ENCODE assay signal across 18 cellular contexts in genomic region chr5:151459680-151460079, GRCh38. TPM values are rescaled to one million over a fixed set of nuclear protein-coding genes. Genes with fewer than 3 reads are reported as not detected.
A peak's percentile ranks its signal among the peaks of the same experiment; 100 is the strongest.
DNase-seq lines count a peak whose midpoint lies in the region; FAIRE-seq and TF ChIP-seq lines count a peak whose summit lies in the region.
"Had no signal": no experiment of that assay in that cellular context is flagged by ENCODE, and none has a peak within 500 bp of the region (broad histone marks: within the 10 kb centered on the region; RNA-seq: fewer than 3 reads in every experiment).

No MANE protein-coding gene starts in this region.

- peaks cover 2% of the 10 kb centered on the region; the same call in 1 of the 2 replicates for H3K79me1 ChIP-seq in H1 (ENCODE audit: low read depth, low read length)
- H3K79me1 ChIP-seq in mesendoderm (ENCODE audit: low read length): no peaks in the 10 kb centered on the region

- no peak overlapping the region for H4K5ac ChIP-seq in H1 (ENCODE audit: insufficient read length, low read depth, low read length)
- H4K5ac ChIP-seq in mesendoderm (ENCODE audit: low read length): no peak overlapping the region

- no peak for TF ChIP-seq EP300 in H1 (IDR thresholded peaks at IDR 0.05; ENCODE audit: borderline replicate concordance in 1 of 2, low read depth in 2 of 2, low read length in 2 of 2)

- H2AK5ac ChIP-seq in H1 (ENCODE audit: low read depth, low read length) (no peak overlapping the region), mesendoderm (ENCODE audit: low read length) (no peak overlapping the region)

- H3K4me2 ChIP-seq in H1 (ENCODE audit: insufficient read depth in 1 of 2, low read depth in 2 of 2, low read length in 2 of 2) (no peak overlapping the region), mesendoderm (ENCODE audit: low read length) (no peak overlapping the region), MM.1S (ENCODE audit: low read depth, low read length) (no peak overlapping the region)
- H3K4me2 ChIP-seq: BLaER1 had no signal

- H3K18ac ChIP-seq in H1 (ENCODE audit: extremely low read depth, low read length) (no peak overlapping the region), mesendoderm (ENCODE audit: low read length) (no peak overlapping the region)

- no peak overlapping the region for H2BK20ac ChIP-seq in H1 (ENCODE audit: low read length)

- CTCF ChIA-PET in H1 (lab: Charles Lee; ENCODE audit: partially characterized antibody): interaction anchor here (0.7 to 10.9 kb wide), 27 partner anchors 10 to 281 kb away, joined by 3 to 136 read pairs (median 4); partner anchors contain the start of gene SLC36A1
- CTCF ChIA-PET in activated CD4-positive, alpha-beta T cell treated with anti-CD3 and anti-CD28 coated beads, Interleukin-2, amount 10 ng/mL, durations not matched to agents 7 days and 5 days (lab: Charles Lee): interaction anchor here (0.6 to 4.0 kb wide), 5 partner anchors 10 to 61 kb away, joined by 3 to 17 read pairs (median 6); partner anchors contain the start of gene SLC36A1

- H3K36me3 ChIP-seq in H1 (ENCODE audit: control insufficient read depth in 2 of 4, insufficient read depth in 4 of 4, low read length in 3 of 4): no peaks in the 10 kb centered on the region
- no peaks in the 10 kb centered on the region for H3K36me3 ChIP-seq in mesendoderm (ENCODE audit: control insufficient read depth, insufficient read depth, low read length)
- no peaks in the 10 kb centered on the region for H3K36me3 ChIP-seq in MM.1S (replicated peaks; ENCODE audit: insufficient read depth, low read length)
- H3K36me3 ChIP-seq: prostate gland had no signal

- H3K9me3 ChIP-seq in H1 (ENCODE audit: insufficient read depth in 2 of 2, low read depth in 1 of 2, low read length in 1 of 2): no peaks in the 10 kb centered on the region
- no peaks in the 10 kb centered on the region for H3K9me3 ChIP-seq in MM.1S (replicated peaks; ENCODE audit: insufficient read depth, low read length)
- H3K9me3 ChIP-seq: BLaER1, prostate gland had no signal

- H3K27me3 ChIP-seq in H1 (replicated peaks in 1 of 4; ENCODE audit: control insufficient read depth in 3 of 4, extremely low read depth in 1 of 4, insufficient read depth in 3 of 4, low read length in 3 of 4): no peaks in the 10 kb centered on the region
- H3K27me3 ChIP-seq in mesendoderm (ENCODE audit: insufficient read depth, low read length, poor library complexity): no peaks in the 10 kb centered on the region
- H3K27me3 ChIP-seq in MM.1S (replicated peaks; ENCODE audit: insufficient read depth, low read length): no peaks in the 10 kb centered on the region
- H3K27me3 ChIP-seq: BLaER1 had no signal

- H3K9me2 ChIP-seq in MM.1S (replicated peaks; ENCODE audit: insufficient read depth, low read length): no peaks in the 10 kb centered on the region

- TF ChIP-seq RAD21 in H1 (IDR thresholded peaks at IDR 0.05 in 1 of 2, conservative IDR thresholded peaks at IDR 0.05 in 1 of 2; ENCODE audit: low read depth in 2 of 2, low read length in 2 of 2): 0 out of 4 replicates have a peak, but pooled peaks of 1 of the 2 experiments have one; percentile 6

- no peak overlapping the region for H2BK15ac ChIP-seq in H1 (ENCODE audit: low read length)
- no peak overlapping the region for H2BK15ac ChIP-seq in mesendoderm (replicated peaks; ENCODE audit: low read depth)

- no peaks in the 10 kb centered on the region for H3K79me2 ChIP-seq in H1 (ENCODE audit: control insufficient read depth in 1 of 2, insufficient read depth in 2 of 2, low read length in 2 of 2)
- H3K79me2 ChIP-seq in mesendoderm (ENCODE audit: control insufficient read depth, insufficient read depth, low read length): no peaks in the 10 kb centered on the region
- no peaks in the 10 kb centered on the region for H3K79me2 ChIP-seq in MM.1S (ENCODE audit: low read length)

- no peak overlapping the region for H3K9ac ChIP-seq in H1 (replicated peaks in 1 of 4; ENCODE audit: extremely low read depth in 1 of 4, low read depth in 3 of 4, low read length in 3 of 4)
- H3K9ac ChIP-seq in mesendoderm (ENCODE audit: low read length): no peak overlapping the region
- H3K9ac ChIP-seq in MM.1S (ENCODE audit: low read length): no peak overlapping the region
- H3K9ac ChIP-seq: BLaER1 had no signal

- no peaks in the 10 kb centered on the region for H3K36me3 Mint-ChIP-seq in activated CD4-positive, alpha-beta T cell treated with anti-CD3 and anti-CD28 coated beads, Interleukin-2, amount 10 ng/mL, durations not matched to agents 7 days and 5 days (ENCODE audit: low read depth)

- no peak for TF ChIP-seq POLR2A in H1 (IDR thresholded peaks at IDR 0.05; ENCODE audit: control extremely low read depth in 1 of 2, low read depth in 2 of 2, low read length in 2 of 2)

- H4K20me1 ChIP-seq in H1 (replicated peaks in 1 of 2; ENCODE audit: control insufficient read depth in 1 of 2, insufficient read depth in 2 of 2, low read length in 2 of 2) (no peaks in the 10 kb centered on the region), MM.1S (ENCODE audit: insufficient read depth, low read length) (no peaks in the 10 kb centered on the region)
- H4K20me1 ChIP-seq: BLaER1 had no signal

- H2BK120ac ChIP-seq in H1 (replicated peaks; ENCODE audit: low read depth, low read length) (no peak overlapping the region), mesendoderm (ENCODE audit: low read depth, low read length) (no peak overlapping the region)

- DNase-seq in AG08395 (ENCODE audit: low spot score): peak; percentile 51
- peak; percentile 16 for DNase-seq in ELR (ENCODE audit: low read depth)
- no peak for DNase-seq in H1 (ENCODE audit: low read depth in 1 of 2, low spot score in 2 of 2)
- peak; percentile 73 for DNase-seq in mesendoderm
- DNase-seq in DMS 273 (lab: John Stamatoyannopoulos, UW; ENCODE audit: unreplicated experiment): no peak
- no peak for DNase-seq in activated CD4-positive, alpha-beta T cell treated with anti-CD3 and anti-CD28 coated beads, Interleukin-2, amount 10 ng/mL, durations not matched to agents 7 days and 5 days
- no peak for DNase-seq in NCI-H1105 (lab: John Stamatoyannopoulos, UW)
- no peak for DNase-seq in MM.1S
- DNase-seq: activated CD4-positive, alpha-beta T cell treated with anti-CD3 and anti-CD28 coated beads for 1 hour; KBM-7; NCI-H1105 treated with DMSO at 0.1 percent for 48 hours; NCI-H2227 treated with DMSO at 0.1 percent for 48 hours had no signal

- no peaks in the 10 kb centered on the region for H3K23me2 ChIP-seq in H1 (ENCODE audit: low read depth, low read length)

- H4K91ac ChIP-seq in H1 (replicated peaks; ENCODE audit: insufficient read length, low read length): no peak overlapping the region

- H3K4me3 ChIP-seq in H1 (ENCODE audit: extremely low read depth in 1 of 4, insufficient read depth in 2 of 4, low read depth in 3 of 4, low read length in 4 of 4) (no peak overlapping the region), mesendoderm (ENCODE audit: low read length) (no peak overlapping the region), MM.1S (ENCODE audit: low read length) (no peak overlapping the region)
- H3K4me3 ChIP-seq: BLaER1, prostate gland had no signal

- no peak for FAIRE-seq in H1 (lab: Jason Lieb, UNC)
- FAIRE-seq: endometrium had no signal

- H3K4me3 Mint-ChIP-seq in activated CD4-positive, alpha-beta T cell treated with anti-CD3 and anti-CD28 coated beads, Interleukin-2, amount 10 ng/mL, durations not matched to agents 7 days and 5 days: no peak overlapping the region
- H3K4me3 Mint-ChIP-seq: stimulated activated naive CD8-positive, alpha-beta T cell treated with anti-CD3 and anti-CD28 coated beads, Interleukin-15, Interleukin-2, amounts not matched to agents 100 ng/mL and 50 ng/mL, for 24 hours; T-helper 1 cell treated with Interleukin-12 subunit alpha and Interleukin-12 subunit beta and Interleukin-4 antibody, amounts not matched to agents 30 μg/mL and 1 μg/mL, for 36 hours had no signal

- H3K27ac ChIP-seq in H1 (ENCODE audit: low read depth, low read length) (no peak overlapping the region), mesendoderm (ENCODE audit: low read depth, low read length) (no peak overlapping the region), MM.1S (ENCODE audit: low read length) (no peak overlapping the region)
- H3K27ac ChIP-seq: BLaER1, prostate gland had no signal

- no peaks in the 10 kb centered on the region for H3F3A ChIP-seq in MM.1S (ENCODE audit: insufficient read depth, low read length)

- H3K23ac ChIP-seq in H1 (ENCODE audit: insufficient read length) (no peak overlapping the region), mesendoderm (ENCODE audit: low read length) (no peak overlapping the region)

- peak in 1 of 3 experiments; percentile 23; a peak in 1 of 4 replicates for TF ChIP-seq CTCF in H1 (IDR thresholded peaks at IDR 0.05; ENCODE audit: control extremely low read depth in 1 of 3, insufficient read depth in 1 of 3, low read depth in 1 of 3, low read length in 3 of 3)
- TF ChIP-seq CTCF in MM.1S (IDR thresholded peaks at IDR 0.05; ENCODE audit: low read length): no peak

- H2BK5ac ChIP-seq in H1 (ENCODE audit: low read depth, low read length) (no peak overlapping the region), mesendoderm (ENCODE audit: low read length) (no peak overlapping the region)

- H4K8ac ChIP-seq in H1 (ENCODE audit: extremely low read depth, insufficient read depth, low read length) (no peak overlapping the region; the same call in 1 of the 2 replicates), mesendoderm (ENCODE audit: low read depth, low read length) (no peak overlapping the region)

- H2AFZ ChIP-seq in H1 (ENCODE audit: low read length): no peak overlapping the region
- H2AFZ ChIP-seq in MM.1S (ENCODE audit: low read length): no peak overlapping the region

- H3K4me1 ChIP-seq in H1 (replicated peaks in 1 of 4; ENCODE audit: control insufficient read depth in 3 of 4, insufficient read depth in 4 of 4, low read length in 3 of 4) (no peaks in the 10 kb centered on the region), mesendoderm (ENCODE audit: control insufficient read depth, low read depth, low read length) (no peaks in the 10 kb centered on the region), MM.1S (ENCODE audit: low read length) (no peaks in the 10 kb centered on the region)
- H3K4me1 ChIP-seq: BLaER1 had no signal

- H3K27ac Mint-ChIP-seq in activated CD4-positive, alpha-beta T cell treated with anti-CD3 and anti-CD28 coated beads, Interleukin-2, amount 10 ng/mL, durations not matched to agents 7 days and 5 days: no peak overlapping the region
- H3K27ac Mint-ChIP-seq: activated naive CD4-positive, alpha-beta T cell treated with anti-CD3 and anti-CD28 coated beads, Interleukin-2, amount 50 U/mL, for 72 hours; stimulated activated naive CD8-positive, alpha-beta T cell treated with anti-CD3 and anti-CD28 coated beads, Interleukin-15, Interleukin-2, amounts not matched to agents 100 ng/mL and 50 ng/mL, for 24 hours; T-helper 1 cell treated with Interleukin-12 subunit alpha and Interleukin-12 subunit beta and Interleukin-4 antibody, amounts not matched to agents 30 μg/mL and 1 μg/mL, for 36 hours had no signal

- POLR2A ChIA-PET in H1 (lab: Charles Lee; ENCODE audit: partially characterized antibody): interaction anchor here (0.6 to 3.2 kb wide), 4 partner anchors 9 to 323 kb away, joined by 3 to 13 read pairs (median 3); partner anchors contain the start of gene SLC36A1
- POLR2A ChIA-PET in activated CD4-positive, alpha-beta T cell treated with anti-CD3 and anti-CD28 coated beads, Interleukin-2, amount 10 ng/mL, durations not matched to agents 7 days and 5 days (lab: Charles Lee): no interaction called here

- H3K4ac ChIP-seq in H1 (replicated peaks; ENCODE audit: insufficient read length, low read depth, low read length) (no peak overlapping the region), mesendoderm (ENCODE audit: low read depth, low read length) (no peak overlapping the region)

- H3K27me3 Mint-ChIP-seq in activated CD4-positive, alpha-beta T cell treated with anti-CD3 and anti-CD28 coated beads, Interleukin-2, amount 10 ng/mL, durations not matched to agents 7 days and 5 days: no peaks in the 10 kb centered on the region
- H3K27me3 Mint-ChIP-seq: stimulated activated naive CD8-positive, alpha-beta T cell treated with anti-CD3 and anti-CD28 coated beads, Interleukin-15, Interleukin-2, amounts not matched to agents 100 ng/mL and 50 ng/mL, for 24 hours had no signal

- WGBS in H1 (ENCODE audit: extremely low coverage in 1 of 2, insufficient coverage in 1 of 2, insufficient read length in 1 of 2, insufficient replicate concordance in 2 of 2, low coverage in 1 of 2, low lambda C conversion rate in 2 of 2, missing lambda C conversion rate in 1 of 2), 2 experiments: 85% methylated on average over 3 of the region's 3 CpGs; no CpG with 5 or more reads in 1 of the 2 experiments
- no CpG with 5 or more reads among the region's 3 CpGs for WGBS in mesendoderm (ENCODE audit: extremely low coverage, insufficient coverage, low lambda C conversion rate)

- H3K4me1 Mint-ChIP-seq in activated CD4-positive, alpha-beta T cell treated with anti-CD3 and anti-CD28 coated beads, Interleukin-2, amount 10 ng/mL, durations not matched to agents 7 days and 5 days: no peaks in the 10 kb centered on the region

- no peaks in the 10 kb centered on the region for H3K9me3 Mint-ChIP-seq in activated CD4-positive, alpha-beta T cell treated with anti-CD3 and anti-CD28 coated beads, Interleukin-2, amount 10 ng/mL, durations not matched to agents 7 days and 5 days
- H3K9me3 Mint-ChIP-seq: activated naive CD4-positive, alpha-beta T cell treated with anti-CD3 and anti-CD28 coated beads, Interleukin-2, amount 50 U/mL, for 72 hours; stimulated activated naive CD8-positive, alpha-beta T cell treated with anti-CD3 and anti-CD28 coated beads, Interleukin-15, Interleukin-2, amounts not matched to agents 100 ng/mL and 50 ng/mL, for 24 hours; T-helper 1 cell treated with Interleukin-12 subunit alpha and Interleukin-12 subunit beta and Interleukin-4 antibody, amounts not matched to agents 30 μg/mL and 1 μg/mL, for 36 hours had no signal

- H3K56ac ChIP-seq in H1 (replicated peaks; ENCODE audit: insufficient read length, low read depth, low read length) (no peak overlapping the region), mesendoderm (ENCODE audit: low read length) (no peak overlapping the region)

- H2BK12ac ChIP-seq in H1 (ENCODE audit: low read depth, low read length): no peak overlapping the region

- H3K14ac ChIP-seq in H1 (ENCODE audit: insufficient read length): no peak overlapping the region

RNA-seq across cellular contexts. Expression of gene SLC36A1, which starts 12.3 kb away (rescaled TPM):
- total RNA-seq in H1 (2021; fragmentation: NEBNext Ultra II Directional; extraction: Animal tissue kit (Norgen Biotek cat#: 25700)): 6.6 and 9.1 TPM in 2 replicates
- 9.6 and 13.3 TPM in 2 replicates for polyA plus RNA-seq in H1 (2011; rRNA removed)
- polyA plus RNA-seq in H1 (2011; cell fraction: cytosol; rRNA removed): 8.5 TPM
- 23.6 TPM for polyA plus RNA-seq in H1 (2011; cell fraction: nucleus; rRNA removed)
- polyA plus RNA-seq in H1 (2012, experiment 1 of 2): 4.6 to 6.2 TPM (median 5.4 TPM) in 4 replicates
- 2.6 TPM for polyA plus RNA-seq in H1 (2012, experiment 2 of 2)
- 7.7 TPM for polyA plus RNA-seq in H1 (2013, experiment 1 of 2)
- polyA plus RNA-seq in H1 (2013, experiment 2 of 2): 6.7 TPM
- 22.6 and 27.2 TPM in 2 replicates for polyA minus RNA-seq in H1 (2011; rRNA and poly(A)+ RNA removed)
- polyA minus RNA-seq in H1 (2011; cell fraction: cytosol; rRNA and poly(A)+ RNA removed): 12.4 TPM
- 18.1 TPM for polyA minus RNA-seq in H1 (2011; cell fraction: nucleus; rRNA and poly(A)+ RNA removed)
- polyA plus RNA-seq in mesendoderm (2013, experiment 1 of 2): 5.1 TPM
- 6.9 TPM for polyA plus RNA-seq in mesendoderm (2013, experiment 2 of 2)
- 1 to 10 TPM; 5.8 TPM for total RNA-seq in activated CD4-positive, alpha-beta T cell treated with anti-CD3 and anti-CD28 coated beads, Interleukin-2, amount 10 ng/mL, durations not matched to agents 7 days and 5 days

Comparison
In these comparisons a context has a peak if more than half of its experiments do, and no peak if none do; other contexts are left out.
1. DNase-seq: peak in AG08395 (single experiment), ELR (single experiment) and mesendoderm (single experiment); none in H1 (0 of 2), DMS 273 (single experiment), activated CD4-positive, alpha-beta T cell treated with anti-CD3 and anti-CD28 coated beads, Interleukin-2, amount 10 ng/mL, durations not matched to agents 7 days and 5 days (single experiment), NCI-H1105 (single experiment) and MM.1S (single experiment).